23 cellular contexts compared by ENCODE assay signal in the genomic region with DNA sequence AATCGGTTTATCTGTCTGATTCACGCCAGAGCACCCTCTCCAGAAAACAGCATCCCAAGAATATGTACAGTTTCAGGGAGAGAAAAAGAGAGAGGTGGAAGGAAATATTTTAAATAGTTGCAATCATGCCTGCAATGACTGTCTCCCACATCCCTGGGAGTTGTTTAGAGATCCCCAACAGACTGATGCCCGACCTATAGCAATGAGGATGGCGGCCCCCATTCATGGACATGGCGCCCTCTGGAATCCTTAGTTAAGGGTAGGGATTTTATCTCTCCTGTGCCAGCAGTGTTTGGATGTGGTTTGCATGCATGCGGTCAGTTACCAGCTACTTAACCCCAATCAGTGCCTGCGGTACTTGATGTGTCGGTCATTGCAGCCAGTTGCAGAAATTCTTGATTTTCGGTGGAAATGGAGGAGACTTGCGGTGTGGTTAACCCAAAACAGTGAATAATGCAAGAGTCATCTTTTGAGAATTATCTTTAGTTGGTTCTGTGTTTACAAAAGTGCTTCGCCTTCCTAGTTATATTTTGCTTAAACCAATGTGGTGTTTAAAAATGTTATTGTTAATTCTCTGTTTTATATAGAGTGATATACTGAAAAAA.
DNase-seq lines count a peak whose midpoint lies in the region; ATAC-seq and TF ChIP-seq lines count a peak whose summit lies in the region.
"Had no signal": no experiment of that assay in that cellular context is flagged by ENCODE, and none has a peak within 500 bp of the region (broad histone marks: within the 10 kb centered on the region; RNA-seq: fewer than 3 reads in every experiment).

No MANE protein-coding gene starts in this region.

- H3K4me1 Mint-ChIP-seq in WTC11 = peaks cover 33% of the 10 kb centered on the region
- H3K4me1 Mint-ChIP-seq: activated CD4-positive, alpha-beta T cell treated with anti-CD3 and anti-CD28 coated beads, Interleukin-2, amount 10 ng/mL, durations not matched to agents 7 days and 5 days; B cell; central memory CD8-positive, alpha-beta T cell had no signal

- no peak overlapping the region for H3K4me3 ChIP-seq in H7 (ENCODE audit: insufficient read depth, low read depth, low read length)
- H3K4me3 ChIP-seq: adrenal gland, skin epidermis, thyroid gland had no signal

- H3K9me3 Mint-ChIP-seq in WTC11 = no peaks in the 10 kb centered on the region
- H3K9me3 Mint-ChIP-seq: activated CD4-positive, alpha-beta T cell treated with anti-CD3 and anti-CD28 coated beads, Interleukin-2, amount 10 ng/mL, durations not matched to agents 7 days and 5 days; central memory CD8-positive, alpha-beta T cell; nephron progenitor cell had no signal

- DNase-seq in HK-2 (ENCODE audit: unreplicated experiment) = peak; percentile 51
- DNase-seq in WTC11 (ENCODE audit: low spot score) = no peak
- DNase-seq in fibroblast of peridontal ligament (ENCODE audit: extremely low read depth) = peak; percentile 95
- DNase-seq in activated effector memory CD4-positive, alpha-beta T cell treated with anti-CD3 and anti-CD28 coated beads, Interleukin-2, amount 50 U/mL, for 16 hours = no peak
- no peak for DNase-seq in NCI-H2081 treated with DMSO at 0.1 percent for 48 hours (lab: John Stamatoyannopoulos, UW)
- DNase-seq in H7 = no peak
- DNase-seq: activated CD4-positive, alpha-beta T cell treated with anti-CD3 and anti-CD28 coated beads, Interleukin-2, amount 10 ng/mL, durations not matched to agents 7 days and 5 days; activated CD8-positive, alpha-beta memory T cell treated with anti-CD3 and anti-CD28 coated beads, Interleukin-2, amount 50 U/mL, for 4 hours; adrenal gland; DMS79 treated with DMSO at 0.1 percent for 48 hours; effector CD4-positive, alpha-beta T cell; midbrain; NCI-H146; NCI-H748 treated with DMSO at 0.1 percent for 48 hours; nephron progenitor cell; SHP77; stimulated activated naive CD4-positive, alpha-beta T cell treated with Interleukin-2 at 50 U/mL for 16 hours; thyroid gland had no signal

- peak; percentile 23; the same call in 1 of the 2 replicates for ATAC-seq in WTC11
- ATAC-seq in HG02571 (IDR thresholded peaks at IDR 0.05; ENCODE audit: unreplicated experiment) = no peak

- no peaks in the 10 kb centered on the region for H3K36me3 Mint-ChIP-seq in WTC11

- no peaks in the 10 kb centered on the region for H3K27me3 Mint-ChIP-seq in WTC11 (ENCODE audit: low read depth)
- H3K27me3 Mint-ChIP-seq: activated CD4-positive, alpha-beta T cell treated with anti-CD3 and anti-CD28 coated beads, Interleukin-2, amount 10 ng/mL, durations not matched to agents 7 days and 5 days; B cell; central memory CD8-positive, alpha-beta T cell; progenitor cell of endocrine pancreas had no signal

- no peak for TF ChIP-seq CTCF in WTC11 (IDR thresholded peaks at IDR 0.05)

- CTCF ChIA-PET in WTC11 (lab: Charles Lee) = interaction anchor here (0.6 kb wide), 1 partner anchor 115 kb away, joined by 3 read pairs; no protein-coding TSS in a partner anchor

- no peak overlapping the region for H3K4me3 Mint-ChIP-seq in WTC11
- H3K4me3 Mint-ChIP-seq: activated CD4-positive, alpha-beta T cell treated with anti-CD3 and anti-CD28 coated beads, Interleukin-2, amount 10 ng/mL, durations not matched to agents 7 days and 5 days; B cell; central memory CD8-positive, alpha-beta T cell; nephron progenitor cell had no signal

- POLR2A ChIA-PET in WTC11 (lab: Charles Lee) = no interaction called here

- no peaks in the 10 kb centered on the region for H3K27me3 ChIP-seq in H7 (ENCODE audit: control insufficient read depth, insufficient read depth, low read length)
- H3K27me3 ChIP-seq: adrenal gland, thyroid gland had no signal

- no peak overlapping the region; the same call in 1 of the 2 replicates for H3K27ac Mint-ChIP-seq in WTC11
- H3K27ac Mint-ChIP-seq: activated CD4-positive, alpha-beta T cell treated with anti-CD3 and anti-CD28 coated beads, Interleukin-2, amount 10 ng/mL, durations not matched to agents 7 days and 5 days; B cell; nephron progenitor cell; progenitor cell of endocrine pancreas had no signal

- no peaks in the 10 kb centered on the region; the same call in 1 of the 2 replicates for H3K36me3 ChIP-seq in H7 (replicated peaks; ENCODE audit: control insufficient read depth, insufficient read depth, low read length)
- H3K36me3 ChIP-seq: adrenal gland, thyroid gland had no signal

TF ChIP-seq in WTC11, 78 proteins besides CTCF, POLR2A, EP300 and RAD21:
- no peak for TF ChIP-seq TEAD4 (CRISPR knock-in tag; IDR thresholded peaks at IDR 0.05)
- no peak for TF ChIP-seq CREM (CRISPR knock-in tag; IDR thresholded peaks at IDR 0.05)
- TF ChIP-seq, protein P1, sequence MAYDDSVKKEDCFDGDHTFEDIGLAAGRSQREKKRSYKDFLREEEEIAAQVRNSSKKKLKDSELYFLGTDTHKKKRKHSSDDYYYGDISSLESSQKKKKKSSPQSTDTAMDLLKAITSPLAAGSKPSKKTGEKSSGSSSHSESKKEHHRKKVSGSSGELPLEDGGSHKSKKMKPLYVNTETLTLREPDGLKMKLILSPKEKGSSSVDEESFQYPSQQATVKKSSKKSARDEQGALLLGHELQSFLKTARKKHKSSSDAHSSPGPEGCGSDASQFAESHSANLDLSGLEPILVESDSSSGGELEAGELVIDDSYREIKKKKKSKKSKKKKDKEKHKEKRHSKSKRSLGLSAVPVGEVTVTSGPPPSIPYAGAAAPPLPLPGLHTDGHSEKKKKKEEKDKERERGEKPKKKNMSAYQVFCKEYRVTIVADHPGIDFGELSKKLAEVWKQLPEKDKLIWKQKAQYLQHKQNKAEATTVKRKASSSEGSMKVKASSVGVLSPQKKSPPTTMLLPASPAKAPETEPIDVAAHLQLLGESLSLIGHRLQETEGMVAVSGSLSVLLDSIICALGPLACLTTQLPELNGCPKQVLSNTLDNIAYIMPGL (CRISPR knock-in tag; IDR thresholded peaks at IDR 0.05) = no peak
- TF ChIP-seq ESRRA (CRISPR knock-in tag; IDR thresholded peaks at IDR 0.05; ENCODE audit: borderline replicate concordance) = no peak
- TF ChIP-seq ZNF671 (CRISPR knock-in tag; IDR thresholded peaks at IDR 0.05) = no peak
- no peak for TF ChIP-seq NFE2L1 (CRISPR knock-in tag; IDR thresholded peaks at IDR 0.05)
- TF ChIP-seq TEAD1 (CRISPR knock-in tag; IDR thresholded peaks at IDR 0.05) = no peak
- TF ChIP-seq EMX1 (CRISPR knock-in tag; IDR thresholded peaks at IDR 0.05) = no peak
- no peak for TF ChIP-seq ATF1 (CRISPR knock-in tag; IDR thresholded peaks at IDR 0.05)
- no peak for TF ChIP-seq ZNF121 (CRISPR knock-in tag; IDR thresholded peaks at IDR 0.05)
- no peak for TF ChIP-seq IRF2 (CRISPR knock-in tag; IDR thresholded peaks at IDR 0.05; ENCODE audit: borderline replicate concordance, low read depth)
- no peak for TF ChIP-seq MYBL2 (CRISPR knock-in tag; IDR thresholded peaks at IDR 0.05)
- TF ChIP-seq, protein P2, sequence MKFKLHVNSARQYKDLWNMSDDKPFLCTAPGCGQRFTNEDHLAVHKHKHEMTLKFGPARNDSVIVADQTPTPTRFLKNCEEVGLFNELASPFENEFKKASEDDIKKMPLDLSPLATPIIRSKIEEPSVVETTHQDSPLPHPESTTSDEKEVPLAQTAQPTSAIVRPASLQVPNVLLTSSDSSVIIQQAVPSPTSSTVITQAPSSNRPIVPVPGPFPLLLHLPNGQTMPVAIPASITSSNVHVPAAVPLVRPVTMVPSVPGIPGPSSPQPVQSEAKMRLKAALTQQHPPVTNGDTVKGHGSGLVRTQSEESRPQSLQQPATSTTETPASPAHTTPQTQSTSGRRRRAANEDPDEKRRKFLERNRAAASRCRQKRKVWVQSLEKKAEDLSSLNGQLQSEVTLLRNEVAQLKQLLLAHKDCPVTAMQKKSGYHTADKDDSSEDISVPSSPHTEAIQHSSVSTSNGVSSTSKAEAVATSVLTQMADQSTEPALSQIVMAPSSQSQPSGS (CRISPR knock-in tag; IDR thresholded peaks at IDR 0.05; ENCODE audit: borderline replicate concordance, low read depth) = no peak
- TF ChIP-seq NR2C2 (CRISPR knock-in tag; IDR thresholded peaks at IDR 0.05) = no peak
- TF ChIP-seq NFYB (CRISPR knock-in tag; conservative IDR thresholded peaks at IDR 0.05; ENCODE audit: low read depth) = no peak
- TF ChIP-seq, protein P3, sequence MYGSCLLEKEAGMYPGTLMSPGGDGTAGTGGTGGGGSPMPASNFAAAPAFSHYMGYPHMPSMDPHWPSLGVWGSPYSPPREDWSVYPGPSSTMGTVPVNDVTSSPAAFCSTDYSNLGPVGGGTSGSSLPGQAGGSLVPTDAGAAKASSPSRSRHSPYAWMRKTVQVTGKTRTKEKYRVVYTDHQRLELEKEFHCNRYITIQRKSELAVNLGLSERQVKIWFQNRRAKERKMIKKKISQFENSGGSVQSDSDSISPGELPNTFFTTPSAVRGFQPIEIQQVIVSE (CRISPR knock-in tag; IDR thresholded peaks at IDR 0.05; ENCODE audit: borderline replicate concordance) = no peak
- TF ChIP-seq, protein P4, sequence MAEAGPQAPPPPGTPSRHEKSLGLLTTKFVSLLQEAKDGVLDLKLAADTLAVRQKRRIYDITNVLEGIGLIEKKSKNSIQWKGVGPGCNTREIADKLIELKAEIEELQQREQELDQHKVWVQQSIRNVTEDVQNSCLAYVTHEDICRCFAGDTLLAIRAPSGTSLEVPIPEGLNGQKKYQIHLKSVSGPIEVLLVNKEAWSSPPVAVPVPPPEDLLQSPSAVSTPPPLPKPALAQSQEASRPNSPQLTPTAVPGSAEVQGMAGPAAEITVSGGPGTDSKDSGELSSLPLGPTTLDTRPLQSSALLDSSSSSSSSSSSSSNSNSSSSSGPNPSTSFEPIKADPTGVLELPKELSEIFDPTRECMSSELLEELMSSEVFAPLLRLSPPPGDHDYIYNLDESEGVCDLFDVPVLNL (CRISPR knock-in tag; IDR thresholded peaks at IDR 0.05; ENCODE audit: borderline replicate concordance, low read depth) = no peak
- TF ChIP-seq USF1 (CRISPR knock-in tag; IDR thresholded peaks at IDR 0.05) = no peak

Comparison
In these comparisons a context has a peak if more than half of its experiments do, and no peak if none do; other contexts are left out.
1. DNase-seq: peak in HK-2 (single experiment) and fibroblast of peridontal ligament (single experiment); none in WTC11 (single experiment), activated effector memory CD4-positive, alpha-beta T cell treated with anti-CD3 and anti-CD28 coated beads, Interleukin-2, amount 50 U/mL, for 16 hours (single experiment), NCI-H2081 treated with DMSO at 0.1 percent for 48 hours (single experiment) and H7 (single experiment).